Comparison of ENCODE assay signal across 6 cellular contexts in the genomic region with DNA sequence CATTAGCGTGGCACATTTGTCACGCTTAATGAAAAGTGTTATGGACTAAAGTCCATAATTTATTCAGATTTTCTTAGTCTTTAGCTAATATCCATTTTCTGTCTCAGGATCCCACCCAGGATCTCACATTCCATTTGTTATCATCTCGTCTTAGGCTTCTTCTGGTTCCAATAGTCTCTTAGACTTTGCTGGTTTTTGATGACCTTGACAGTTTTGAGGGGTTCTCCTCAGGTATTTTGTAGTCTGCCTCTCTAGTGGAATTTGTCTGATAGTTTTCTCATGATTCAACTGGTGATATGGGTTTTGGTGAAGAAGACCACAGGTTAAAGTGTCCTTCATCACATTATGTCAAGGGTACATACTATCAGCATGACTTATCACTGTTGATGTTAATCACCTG.
"Had no signal": no experiment of that assay in that cellular context is flagged by ENCODE, and none has a peak within 500 bp of the region (broad histone marks: within the 10 kb centered on the region; RNA-seq: fewer than 3 reads in every experiment).

No MANE protein-coding gene starts in this region.

- H3K9ac ChIP-seq: KMS-11 had no signal

- H3K27ac ChIP-seq: HL-60, KMS-11 had no signal

- DNase-seq: Karpas-422, KBM-7, KG1 had no signal

- H3K4me2 ChIP-seq: KMS-11 had no signal

- FAIRE-seq: HTR-8/SVneo had no signal
